In the genomic region with DNA sequence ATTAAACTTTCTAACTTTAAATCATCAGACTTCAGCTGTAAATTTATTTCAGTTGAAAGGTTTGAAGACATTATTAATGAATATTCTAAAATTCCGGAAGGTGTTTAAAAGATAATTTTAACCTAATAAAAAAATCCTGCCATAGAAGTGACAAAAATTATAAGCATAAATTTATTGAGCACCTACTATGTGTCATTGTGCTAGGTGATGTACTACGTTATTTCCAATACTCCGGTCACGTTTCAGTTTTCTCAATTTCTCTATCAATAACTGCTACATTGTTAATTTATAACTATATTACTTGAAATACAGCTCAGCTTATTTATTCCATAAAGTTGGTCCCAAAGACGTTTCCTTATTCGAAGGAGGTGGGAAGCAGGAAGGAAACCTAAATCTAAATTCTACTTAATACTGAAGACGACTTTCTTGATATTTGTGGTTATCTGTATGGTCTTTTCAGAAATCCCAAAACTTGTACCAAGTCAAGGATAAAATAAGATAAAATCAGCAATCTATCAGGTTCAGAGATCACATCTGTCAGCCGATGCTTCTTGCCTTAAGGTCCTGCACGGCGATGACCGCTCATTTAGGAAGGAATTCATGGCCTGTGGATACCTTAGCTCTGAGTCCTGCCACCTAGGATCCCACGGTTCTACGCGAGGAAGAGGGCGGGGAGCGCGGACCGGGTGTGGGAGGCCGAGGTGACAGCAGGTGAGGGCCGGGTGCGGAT, we compare ENCODE assay signal across 9 cellular contexts. TPM values are rescaled to one million over a fixed set of nuclear protein-coding genes. Genes with fewer than 3 reads are reported as not detected.
DNase-seq lines count a peak whose midpoint lies in the region; ATAC-seq, FAIRE-seq and TF ChIP-seq lines count a peak whose summit lies in the region.
"Had no signal": no experiment of that assay in that cellular context is flagged by ENCODE, and none has a peak within 500 bp of the region (broad histone marks: within the 10 kb centered on the region; RNA-seq: fewer than 3 reads in every experiment).

No MANE protein-coding gene starts in this region.

- CTCF ChIA-PET in activated naive CD4-positive, alpha-beta T cell treated with anti-CD3 and anti-CD28 coated beads, Interleukin-2, amount 10 ng/mL, durations not matched to agents 7 days and 5 days (lab: Charles Lee): interaction anchor here (1.1 to 1.3 kb wide), 3 partner anchors 218 to 286 kb away, joined by 3 to 5 read pairs (median 4); partner anchors contain the start of gene ZNF438

- H3K27ac Mint-ChIP-seq in activated naive CD4-positive, alpha-beta T cell treated with anti-CD3 and anti-CD28 coated beads, Interleukin-2, amount 10 ng/mL, durations not matched to agents 7 days and 5 days: peak overlapping the region; percentile 97

- DNase-seq in activated T-cell treated with anti-CD3 and anti-CD28 coated beads for 1 hour (ENCODE audit: low read depth): peak; percentile 60
- no peak for DNase-seq in activated T-cell treated with anti-CD3 and anti-CD28 coated beads, Interleukin-2, amount 50 U/mL, for 48 hours
- DNase-seq in activated naive CD4-positive, alpha-beta T cell treated with anti-CD3 and anti-CD28 coated beads, Interleukin-2, amount 10 ng/mL, durations not matched to agents 7 days and 5 days: no peak
- DNase-seq in keratinocyte (ENCODE audit: low read depth, low spot score): no peak
- peak; percentile 66 to 72 for DNase-seq in stimulated activated CD4-positive, alpha-beta T cell treated with anti-CD3 and anti-CD28 coated beads, Interleukin-4, amount 100 ng/mL, for 48 hours (ENCODE audit: low read depth in 2 of 2)
- no peak for DNase-seq in D721Med (ENCODE audit: insufficient read length, low spot score)
- DNase-seq in G401 (ENCODE audit: low spot score): no peak

- H4K20me1 ChIP-seq in keratinocyte (ENCODE audit: control insufficient read depth, extremely low read depth, insufficient read depth, low read length): no peaks in the 10 kb centered on the region

- peaks cover 9% of the 10 kb centered on the region for H3K36me3 Mint-ChIP-seq in activated naive CD4-positive, alpha-beta T cell treated with anti-CD3 and anti-CD28 coated beads, Interleukin-2, amount 10 ng/mL, durations not matched to agents 7 days and 5 days

- H3K27me3 Mint-ChIP-seq in activated naive CD4-positive, alpha-beta T cell treated with anti-CD3 and anti-CD28 coated beads, Interleukin-2, amount 10 ng/mL, durations not matched to agents 7 days and 5 days: peaks cover 4% of the 10 kb centered on the region

- peak overlapping the region; percentile 91 to 98 (median 92) for H3K4me3 ChIP-seq in keratinocyte (ENCODE audit: control insufficient read depth in 2 of 3, extremely low read depth in 1 of 3, insufficient read depth in 2 of 3, low read depth in 1 of 3, low read length in 3 of 3)

- H3K4me1 ChIP-seq in keratinocyte (ENCODE audit: control insufficient read depth, extremely low read depth, insufficient read depth, low read length): peaks cover 13% of the 10 kb centered on the region

- peaks cover 42% of the 10 kb centered on the region for H3K4me1 Mint-ChIP-seq in activated naive CD4-positive, alpha-beta T cell treated with anti-CD3 and anti-CD28 coated beads, Interleukin-2, amount 10 ng/mL, durations not matched to agents 7 days and 5 days

- no peak for ATAC-seq in HG03378 (IDR thresholded peaks at IDR 0.05; ENCODE audit: unreplicated experiment)

- H3K9ac ChIP-seq in keratinocyte (ENCODE audit: control insufficient read depth, extremely low read depth, insufficient read depth, low read length): peak overlapping the region; percentile 87

- no peaks in the 10 kb centered on the region for H3K36me3 ChIP-seq in keratinocyte (ENCODE audit: control insufficient read depth in 2 of 2, extremely low read depth in 1 of 2, insufficient read depth in 2 of 2, low read length in 2 of 2)

- peak overlapping the region; percentile 88 for H3K4me3 Mint-ChIP-seq in activated naive CD4-positive, alpha-beta T cell treated with anti-CD3 and anti-CD28 coated beads, Interleukin-2, amount 10 ng/mL, durations not matched to agents 7 days and 5 days

- dilution Hi-C loops in keratinocyte (cut with MboI; ENCODE audit: extremely low pct_ligation_motif_present, low sequenced_read_pairs): no loop called here

- H3K79me2 ChIP-seq in keratinocyte (ENCODE audit: control insufficient read depth, insufficient read depth, low read length): peaks cover 2% of the 10 kb centered on the region

- H2AFZ ChIP-seq in keratinocyte (ENCODE audit: control insufficient read depth, low read length): peak overlapping the region; percentile 96

- peaks cover 22% of the 10 kb centered on the region for H3K27me3 ChIP-seq in keratinocyte (ENCODE audit: control insufficient read depth, extremely low read depth, insufficient read depth, low read length)

- no peaks in the 10 kb centered on the region for H3K9me3 Mint-ChIP-seq in activated naive CD4-positive, alpha-beta T cell treated with anti-CD3 and anti-CD28 coated beads, Interleukin-2, amount 10 ng/mL, durations not matched to agents 7 days and 5 days

- peak overlapping the region; percentile 96 for H3K4me2 ChIP-seq in keratinocyte (ENCODE audit: control insufficient read depth, extremely low read depth, insufficient read depth, low read depth, low read length)

- H3K27ac ChIP-seq in keratinocyte (ENCODE audit: control insufficient read depth, insufficient read depth, low read length): peak overlapping the region; percentile 79

- FAIRE-seq in keratinocyte (lab: Jason Lieb, UNC): no peak
- FAIRE-seq in D721Med (lab: Jason Lieb, UNC): no peak
- FAIRE-seq: endometrium had no signal

- TF ChIP-seq CTCF in keratinocyte (optimal IDR thresholded peaks at IDR 0.05 in 1 of 3, IDR thresholded peaks at IDR 0.05 in 1 of 3, conservative IDR thresholded peaks at IDR 0.05 in 1 of 3; ENCODE audit: extremely low read depth in 1 of 3, insufficient read depth in 2 of 3, low read length in 3 of 3): no peak
- TF ChIP-seq CTCF in D721Med (IDR thresholded peaks at IDR 0.05; ENCODE audit: insufficient read depth, missing control alignments): no peak

- in situ Hi-C loops in G401 (cut with HindIII; ENCODE audit: low sequenced_read_pairs): no loop called here

- no peaks in the 10 kb centered on the region for H3K9me3 ChIP-seq in keratinocyte (ENCODE audit: control insufficient read depth, low read depth, low read length)

- H3K9me1 ChIP-seq in keratinocyte (ENCODE audit: control insufficient read depth, extremely low read depth, insufficient read depth, low read length): no peaks in the 10 kb centered on the region

RNA-seq across cellular contexts. Expression of gene ZEB1, which starts 1.2 kb away (rescaled TPM):
- polyA plus RNA-seq in keratinocyte: 0.32 to 0.96 TPM (median 0.70 TPM) in 3 replicates
- 1.1 TPM for polyA plus RNA-seq in keratinocyte (2011; ENCODE audit: low read depth)
- 0.25 and 0.33 TPM in 2 replicates for polyA plus RNA-seq in keratinocyte (2011; cell fraction: cytosol; rRNA removed)
- 4.3 and 4.9 TPM in 2 replicates for polyA plus RNA-seq in keratinocyte (2011; cell fraction: nucleus; rRNA removed)
- 0.39 and 0.80 TPM in 2 replicates for polyA plus RNA-seq in keratinocyte (2012; ENCODE audit: low replicate concordance)
- 0.36 to 1.9 TPM (median 1.9 TPM) in 3 replicates for polyA minus RNA-seq in keratinocyte
- polyA minus RNA-seq in keratinocyte (2011; cell fraction: cytosol; rRNA and poly(A)+ RNA removed): not detected
- polyA minus RNA-seq in keratinocyte (2011; cell fraction: nucleus; rRNA and poly(A)+ RNA removed): 5.6 and 5.9 TPM in 2 replicates
- total RNA-seq in G401 (2014; rRNA removed; shearing (Covaris generic)): 25.3 and 32.9 TPM in 2 replicates

Comparison
In these comparisons a context has a peak if more than half of its experiments do, and no peak if none do; other contexts are left out.
1. DNase-seq: peak in activated T-cell treated with anti-CD3 and anti-CD28 coated beads for 1 hour (single experiment) and stimulated activated CD4-positive, alpha-beta T cell treated with anti-CD3 and anti-CD28 coated beads, Interleukin-4, amount 100 ng/mL, for 48 hours (2 of 2); none in activated T-cell treated with anti-CD3 and anti-CD28 coated beads, Interleukin-2, amount 50 U/mL, for 48 hours (0 of 2), activated naive CD4-positive, alpha-beta T cell treated with anti-CD3 and anti-CD28 coated beads, Interleukin-2, amount 10 ng/mL, durations not matched to agents 7 days and 5 days (single experiment), keratinocyte (single experiment), D721Med (single experiment) and G401 (single experiment).